In genomic region chr11:7514099-7514725, GRCh38 we compare ENCODE assay signal across 8 cellular contexts. TPM values are rescaled to one million over a fixed set of nuclear protein-coding genes. Genes with fewer than 3 reads are reported as not detected.
DNase-seq lines count a peak whose midpoint lies in the region; ATAC-seq and TF ChIP-seq lines count a peak whose summit lies in the region.

No MANE protein-coding gene starts in this region.

- H3K36me3 Mint-ChIP-seq in stimulated activated effector memory CD8-positive, alpha-beta T cell treated with anti-CD3 and anti-CD28 coated beads, Interleukin-12 subunit alpha, Interleukin-12 subunit beta, amount 100 ng/mL, for 72 hours, result no peaks in the 10 kb centered on the region

- DNase-seq in CD1c-positive myeloid dendritic cell (ENCODE audit: extremely low spot score), result peak; percentile 39
- DNase-seq in MG63, result peak; percentile 7
- no peak for DNase-seq in breast epithelium (ENCODE audit: low spot score in 2 of 2)
- DNase-seq in kidney epithelial cell (ENCODE audit: low read depth), result no peak
- peak in 1 of 2 donors; percentile 5 for DNase-seq in stimulated activated effector memory CD8-positive, alpha-beta T cell treated with anti-CD3 and anti-CD28 coated beads, Interleukin-12 subunit alpha, Interleukin-12 subunit beta, amount 100 ng/mL, for 72 hours (ENCODE audit: low spot score in 2 of 2)
- no peak for DNase-seq in NCI-H2029 (lab: John Stamatoyannopoulos, UW)
- no peak for DNase-seq in GM10266 (ENCODE audit: extremely low spot score)

- TF ChIP-seq POLR2A in breast epithelium (IDR thresholded peaks at IDR 0.05), result no peak

- peak overlapping the region; percentile 80 for H3K4me3 Mint-ChIP-seq in stimulated activated effector memory CD8-positive, alpha-beta T cell treated with anti-CD3 and anti-CD28 coated beads, Interleukin-12 subunit alpha, Interleukin-12 subunit beta, amount 100 ng/mL, for 72 hours

- H3K27ac ChIP-seq in breast epithelium, result peak overlapping the region; percentile 95 to 97

- ATAC-seq in GM19467 (IDR thresholded peaks at IDR 0.05; ENCODE audit: unreplicated experiment), result peak; percentile 12
- peak; percentile 11 for ATAC-seq in stimulated activated effector memory CD8-positive, alpha-beta T cell treated with anti-CD3 and anti-CD28 coated beads, Interleukin-12 subunit alpha, Interleukin-12 subunit beta, amount 100 ng/mL, for 72 hours

- H3K4me1 Mint-ChIP-seq in stimulated activated effector memory CD8-positive, alpha-beta T cell treated with anti-CD3 and anti-CD28 coated beads, Interleukin-12 subunit alpha, Interleukin-12 subunit beta, amount 100 ng/mL, for 72 hours, result peaks cover 8% of the 10 kb centered on the region

- no peak overlapping the region for H3K27ac Mint-ChIP-seq in stimulated activated effector memory CD8-positive, alpha-beta T cell treated with anti-CD3 and anti-CD28 coated beads, Interleukin-12 subunit alpha, Interleukin-12 subunit beta, amount 100 ng/mL, for 72 hours

- intact Hi-C loops in breast epithelium (cut with DNase I; ENCODE audit: low total_unique reads), result no loop called here

- H3K27me3 ChIP-seq in MG63 (peaks cover 10% of the 10 kb centered on the region), breast epithelium (no peaks in the 10 kb centered on the region), kidney epithelial cell (ENCODE audit: control insufficient read depth, insufficient read depth, low read length) (peaks cover 11% of the 10 kb centered on the region)

- H3K9me3 ChIP-seq in MG63 (no peaks in the 10 kb centered on the region), breast epithelium (no peaks in the 10 kb centered on the region)

- H3K36me3 ChIP-seq in MG63 (no peaks in the 10 kb centered on the region), breast epithelium (no peaks in the 10 kb centered on the region), kidney epithelial cell (ENCODE audit: control insufficient read depth, insufficient read depth, low read length) (no peaks in the 10 kb centered on the region)

- H3K9me3 Mint-ChIP-seq in stimulated activated effector memory CD8-positive, alpha-beta T cell treated with anti-CD3 and anti-CD28 coated beads, Interleukin-12 subunit alpha, Interleukin-12 subunit beta, amount 100 ng/mL, for 72 hours, result no peaks in the 10 kb centered on the region

- H3K4me1 ChIP-seq in breast epithelium, result peaks cover 6 to 19% of the 10 kb centered on the region in 2 donors

- H3K4me3 ChIP-seq in MG63, result peak overlapping the region; percentile 67
- peak overlapping the region; percentile 79 to 84 (median 81) for H3K4me3 ChIP-seq in breast epithelium
- peak overlapping the region; percentile 78 for H3K4me3 ChIP-seq in kidney epithelial cell (ENCODE audit: low read depth, low read length)

- TF ChIP-seq CTCF in breast epithelium (IDR thresholded peaks at IDR 0.05) (no peak), kidney epithelial cell (IDR thresholded peaks at IDR 0.05; ENCODE audit: insufficient read depth, low read length, poor library complexity, severe bottlenecking) (no peak), GM10266 (IDR thresholded peaks at IDR 0.05; ENCODE audit: control insufficient read depth, insufficient read depth, low read depth, missing control alignments) (no peak)

RNA-seq across cellular contexts. Expression of gene PPFIBP2, which starts 0.4 kb away (rescaled TPM):
- total RNA-seq in MG63 (2014; rRNA removed; shearing (Covaris generic); ENCODE audit: low replicate concordance), result 0.12 and 12.3 TPM in 2 replicates
- 10 to 100 TPM; 32.3 to 56.1 (median 43.3) TPM for total RNA-seq in breast epithelium
- 6.0 and 7.5 TPM in 2 replicates for total RNA-seq in kidney epithelial cell

RNA-seq across cellular contexts. Expression of gene OLFML1, which starts 28.9 kb away (rescaled TPM):
- total RNA-seq in MG63 (2014; rRNA removed; shearing (Covaris generic); ENCODE audit: low replicate concordance), result not detected in 2 replicates
- total RNA-seq in breast epithelium (10 to 100 TPM in 1 of 3 donors, 1 to 10 TPM in 2; 4.6 to 11.9 (median 4.6) TPM), kidney epithelial cell (0.07 TPM in 1 of 2 replicates, not detected in the other)

Comparison
In these comparisons a context has a peak if more than half of its experiments do, and no peak if none do; other contexts are left out.
1. DNase-seq: peak in CD1c-positive myeloid dendritic cell (single experiment) and MG63 (single experiment); none in breast epithelium (0 of 2), kidney epithelial cell (single experiment), NCI-H2029 (single experiment) and GM10266 (single experiment).
2. Peak in every context shown above with its lines, with median percentiles within 50 percentile points of each other: H3K4me3 ChIP-seq.